ENCODE assay signal across 8 cellular contexts in the genomic region with DNA sequence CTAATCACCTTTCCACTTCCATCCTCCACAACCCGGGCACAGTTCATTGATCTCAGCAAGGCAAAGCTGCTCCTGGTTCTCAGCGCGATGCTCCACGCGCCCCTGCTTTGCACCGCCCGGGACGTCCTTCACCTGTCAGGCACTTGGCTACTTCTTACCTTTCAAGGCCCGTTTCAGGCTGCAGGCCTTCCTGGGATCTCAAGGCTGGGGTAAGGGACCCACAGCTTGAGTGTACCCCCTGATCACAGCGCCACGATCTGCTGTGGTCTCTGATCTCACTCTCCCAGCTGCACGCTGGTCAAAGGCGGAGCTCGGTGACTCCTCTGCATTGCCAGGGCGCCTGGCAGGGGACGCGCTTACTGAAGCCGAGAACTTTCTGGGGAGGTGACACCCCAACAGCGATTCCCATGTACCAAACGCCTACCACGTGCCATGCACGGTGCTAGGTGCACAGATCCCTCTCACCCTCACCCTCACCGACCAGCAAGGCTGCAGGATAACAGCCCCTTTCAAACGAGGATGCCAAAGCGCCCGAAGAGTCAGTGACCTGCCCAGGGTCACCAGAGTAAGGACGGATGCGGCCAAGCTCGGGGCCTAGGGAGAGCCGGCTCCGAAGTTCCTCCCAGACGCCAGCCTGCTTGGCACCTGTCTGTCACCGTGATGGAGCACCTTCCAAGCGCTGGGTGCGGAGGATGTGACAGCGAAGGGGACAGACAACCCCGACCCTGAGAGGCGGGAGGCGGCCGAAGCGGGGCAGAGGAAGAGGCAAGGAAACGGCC. TPM values are rescaled to one million over a fixed set of nuclear protein-coding genes. Genes with fewer than 3 reads are reported as not detected.
A peak's percentile ranks its signal among the peaks of the same experiment; 100 is the strongest.
DNase-seq lines count a peak whose midpoint lies in the region; ATAC-seq and TF ChIP-seq lines count a peak whose summit lies in the region.

No MANE protein-coding gene starts in this region.

- ATAC-seq in GM21717 (IDR thresholded peaks at IDR 0.05; ENCODE audit: unreplicated experiment), result peak; percentile 29
- peak; percentile 38 for ATAC-seq in left colon

- no peak for TF ChIP-seq CTCF in WI38 (IDR thresholded peaks at IDR 0.05; ENCODE audit: low read depth, low read length)

- intact Hi-C loops in left colon (cut with DNase I, micrococcal nuclease), result no loop called here

- TF ChIP-seq RAD21 in Ishikawa (IDR thresholded peaks at IDR 0.05; ENCODE audit: low read depth), result no peak

- DNase-seq in GM03348 (ENCODE audit: low spot score), result peak; percentile 73
- DNase-seq in cerebellum (ENCODE audit: low spot score), result peak; percentile 57
- DNase-seq in left colon, result peak; percentile 46 to 57
- DNase-seq in stimulated activated CD4-positive, alpha-beta T cell treated with anti-CD3 and anti-CD28 coated beads, Interleukin-1b, Interleukin-23, amount 100 ng/mL, for 48 hours, result peak; percentile 61
- DNase-seq in NCI-H1048 (lab: John Stamatoyannopoulos, UW), result no peak

- peak overlapping the region; percentile 71 for H3K4me3 ChIP-seq in WI38 (ENCODE audit: low read depth, low read length)

- TF ChIP-seq EP300 in Ishikawa (IDR thresholded peaks at IDR 0.05; ENCODE audit: borderline replicate concordance), result no peak

TF ChIP-seq in Ishikawa, 13 proteins besides CTCF, POLR2A, EP300 and RAD21:
- TF ChIP-seq, protein P1, sequence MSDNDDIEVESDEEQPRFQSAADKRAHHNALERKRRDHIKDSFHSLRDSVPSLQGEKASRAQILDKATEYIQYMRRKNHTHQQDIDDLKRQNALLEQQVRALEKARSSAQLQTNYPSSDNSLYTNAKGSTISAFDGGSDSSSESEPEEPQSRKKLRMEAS (IDR thresholded peaks at IDR 0.05), result peak; percentile 64; the same call in 1 of the 2 replicates
- TF ChIP-seq, protein P2, sequence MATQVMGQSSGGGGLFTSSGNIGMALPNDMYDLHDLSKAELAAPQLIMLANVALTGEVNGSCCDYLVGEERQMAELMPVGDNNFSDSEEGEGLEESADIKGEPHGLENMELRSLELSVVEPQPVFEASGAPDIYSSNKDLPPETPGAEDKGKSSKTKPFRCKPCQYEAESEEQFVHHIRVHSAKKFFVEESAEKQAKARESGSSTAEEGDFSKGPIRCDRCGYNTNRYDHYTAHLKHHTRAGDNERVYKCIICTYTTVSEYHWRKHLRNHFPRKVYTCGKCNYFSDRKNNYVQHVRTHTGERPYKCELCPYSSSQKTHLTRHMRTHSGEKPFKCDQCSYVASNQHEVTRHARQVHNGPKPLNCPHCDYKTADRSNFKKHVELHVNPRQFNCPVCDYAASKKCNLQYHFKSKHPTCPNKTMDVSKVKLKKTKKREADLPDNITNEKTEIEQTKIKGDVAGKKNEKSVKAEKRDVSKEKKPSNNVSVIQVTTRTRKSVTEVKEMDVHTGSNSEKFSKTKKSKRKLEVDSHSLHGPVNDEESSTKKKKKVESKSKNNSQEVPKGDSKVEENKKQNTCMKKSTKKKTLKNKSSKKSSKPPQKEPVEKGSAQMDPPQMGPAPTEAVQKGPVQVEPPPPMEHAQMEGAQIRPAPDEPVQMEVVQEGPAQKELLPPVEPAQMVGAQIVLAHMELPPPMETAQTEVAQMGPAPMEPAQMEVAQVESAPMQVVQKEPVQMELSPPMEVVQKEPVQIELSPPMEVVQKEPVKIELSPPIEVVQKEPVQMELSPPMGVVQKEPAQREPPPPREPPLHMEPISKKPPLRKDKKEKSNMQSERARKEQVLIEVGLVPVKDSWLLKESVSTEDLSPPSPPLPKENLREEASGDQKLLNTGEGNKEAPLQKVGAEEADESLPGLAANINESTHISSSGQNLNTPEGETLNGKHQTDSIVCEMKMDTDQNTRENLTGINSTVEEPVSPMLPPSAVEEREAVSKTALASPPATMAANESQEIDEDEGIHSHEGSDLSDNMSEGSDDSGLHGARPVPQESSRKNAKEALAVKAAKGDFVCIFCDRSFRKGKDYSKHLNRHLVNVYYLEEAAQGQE (IDR thresholded peaks at IDR 0.05; ENCODE audit: low read depth), result no peak
TF ChIP-seq in Ishikawa: peak in this region for 1.

RNA-seq across cellular contexts. Expression of a gene that starts 0.8 kb away (rescaled TPM):
- total RNA-seq in cerebellum, result 45.1 TPM
- 10 to 100 TPM; 43.1 to 51.3 TPM for total RNA-seq in left colon

RNA-seq across cellular contexts. Expression of a gene that starts 0.9 kb away (rescaled TPM):
- total RNA-seq in cerebellum (36.1 TPM), left colon (10 to 100 TPM; 17.7 to 20.0 TPM)

RNA-seq across cellular contexts. Expression of a gene that starts 51.8 kb away (rescaled TPM):
- total RNA-seq in cerebellum, result 38.7 TPM
- total RNA-seq in left colon, result 10 to 100 TPM; 44.7 to 47.5 TPM
